Comparison of ENCODE assay signal across 1 cellular context in the genomic region with DNA sequence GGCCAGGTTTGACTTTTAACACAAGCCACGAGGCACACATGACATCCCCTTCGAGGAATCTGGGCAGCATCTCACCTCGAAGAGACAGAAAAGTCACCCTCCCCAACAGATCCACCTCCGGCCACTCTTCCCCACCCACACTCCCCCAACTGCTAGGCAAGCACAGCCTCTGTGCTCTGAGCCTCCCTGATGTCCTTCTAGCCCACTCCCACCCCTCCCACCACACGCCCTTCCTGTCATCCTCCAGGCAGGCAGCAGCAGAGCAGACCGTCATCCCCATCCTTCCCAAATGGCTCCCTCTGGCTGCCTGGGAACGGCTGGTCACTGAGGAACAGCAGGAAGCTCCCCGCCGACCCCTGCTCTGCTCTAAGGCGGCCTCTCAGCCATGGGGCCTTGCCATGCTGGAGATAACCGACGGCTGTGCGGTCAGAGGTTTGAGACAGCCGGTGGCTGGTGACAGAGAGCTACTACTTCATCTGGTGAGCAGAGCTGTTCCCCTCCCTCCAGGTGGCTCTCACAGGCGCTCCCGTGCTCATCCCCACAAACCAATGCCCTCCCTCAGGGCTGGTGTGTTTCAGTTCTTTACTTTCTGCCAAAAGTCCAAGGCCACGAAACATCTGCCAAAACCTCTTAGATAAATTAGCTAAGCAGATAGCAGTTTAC.
TF ChIP-seq lines count a peak whose summit lies in the region.

No MANE protein-coding gene starts in this region.

TF ChIP-seq in GM23338, 12 proteins besides CTCF, POLR2A, EP300 and RAD21 (continued from another document):
- TF ChIP-seq, protein P1, sequence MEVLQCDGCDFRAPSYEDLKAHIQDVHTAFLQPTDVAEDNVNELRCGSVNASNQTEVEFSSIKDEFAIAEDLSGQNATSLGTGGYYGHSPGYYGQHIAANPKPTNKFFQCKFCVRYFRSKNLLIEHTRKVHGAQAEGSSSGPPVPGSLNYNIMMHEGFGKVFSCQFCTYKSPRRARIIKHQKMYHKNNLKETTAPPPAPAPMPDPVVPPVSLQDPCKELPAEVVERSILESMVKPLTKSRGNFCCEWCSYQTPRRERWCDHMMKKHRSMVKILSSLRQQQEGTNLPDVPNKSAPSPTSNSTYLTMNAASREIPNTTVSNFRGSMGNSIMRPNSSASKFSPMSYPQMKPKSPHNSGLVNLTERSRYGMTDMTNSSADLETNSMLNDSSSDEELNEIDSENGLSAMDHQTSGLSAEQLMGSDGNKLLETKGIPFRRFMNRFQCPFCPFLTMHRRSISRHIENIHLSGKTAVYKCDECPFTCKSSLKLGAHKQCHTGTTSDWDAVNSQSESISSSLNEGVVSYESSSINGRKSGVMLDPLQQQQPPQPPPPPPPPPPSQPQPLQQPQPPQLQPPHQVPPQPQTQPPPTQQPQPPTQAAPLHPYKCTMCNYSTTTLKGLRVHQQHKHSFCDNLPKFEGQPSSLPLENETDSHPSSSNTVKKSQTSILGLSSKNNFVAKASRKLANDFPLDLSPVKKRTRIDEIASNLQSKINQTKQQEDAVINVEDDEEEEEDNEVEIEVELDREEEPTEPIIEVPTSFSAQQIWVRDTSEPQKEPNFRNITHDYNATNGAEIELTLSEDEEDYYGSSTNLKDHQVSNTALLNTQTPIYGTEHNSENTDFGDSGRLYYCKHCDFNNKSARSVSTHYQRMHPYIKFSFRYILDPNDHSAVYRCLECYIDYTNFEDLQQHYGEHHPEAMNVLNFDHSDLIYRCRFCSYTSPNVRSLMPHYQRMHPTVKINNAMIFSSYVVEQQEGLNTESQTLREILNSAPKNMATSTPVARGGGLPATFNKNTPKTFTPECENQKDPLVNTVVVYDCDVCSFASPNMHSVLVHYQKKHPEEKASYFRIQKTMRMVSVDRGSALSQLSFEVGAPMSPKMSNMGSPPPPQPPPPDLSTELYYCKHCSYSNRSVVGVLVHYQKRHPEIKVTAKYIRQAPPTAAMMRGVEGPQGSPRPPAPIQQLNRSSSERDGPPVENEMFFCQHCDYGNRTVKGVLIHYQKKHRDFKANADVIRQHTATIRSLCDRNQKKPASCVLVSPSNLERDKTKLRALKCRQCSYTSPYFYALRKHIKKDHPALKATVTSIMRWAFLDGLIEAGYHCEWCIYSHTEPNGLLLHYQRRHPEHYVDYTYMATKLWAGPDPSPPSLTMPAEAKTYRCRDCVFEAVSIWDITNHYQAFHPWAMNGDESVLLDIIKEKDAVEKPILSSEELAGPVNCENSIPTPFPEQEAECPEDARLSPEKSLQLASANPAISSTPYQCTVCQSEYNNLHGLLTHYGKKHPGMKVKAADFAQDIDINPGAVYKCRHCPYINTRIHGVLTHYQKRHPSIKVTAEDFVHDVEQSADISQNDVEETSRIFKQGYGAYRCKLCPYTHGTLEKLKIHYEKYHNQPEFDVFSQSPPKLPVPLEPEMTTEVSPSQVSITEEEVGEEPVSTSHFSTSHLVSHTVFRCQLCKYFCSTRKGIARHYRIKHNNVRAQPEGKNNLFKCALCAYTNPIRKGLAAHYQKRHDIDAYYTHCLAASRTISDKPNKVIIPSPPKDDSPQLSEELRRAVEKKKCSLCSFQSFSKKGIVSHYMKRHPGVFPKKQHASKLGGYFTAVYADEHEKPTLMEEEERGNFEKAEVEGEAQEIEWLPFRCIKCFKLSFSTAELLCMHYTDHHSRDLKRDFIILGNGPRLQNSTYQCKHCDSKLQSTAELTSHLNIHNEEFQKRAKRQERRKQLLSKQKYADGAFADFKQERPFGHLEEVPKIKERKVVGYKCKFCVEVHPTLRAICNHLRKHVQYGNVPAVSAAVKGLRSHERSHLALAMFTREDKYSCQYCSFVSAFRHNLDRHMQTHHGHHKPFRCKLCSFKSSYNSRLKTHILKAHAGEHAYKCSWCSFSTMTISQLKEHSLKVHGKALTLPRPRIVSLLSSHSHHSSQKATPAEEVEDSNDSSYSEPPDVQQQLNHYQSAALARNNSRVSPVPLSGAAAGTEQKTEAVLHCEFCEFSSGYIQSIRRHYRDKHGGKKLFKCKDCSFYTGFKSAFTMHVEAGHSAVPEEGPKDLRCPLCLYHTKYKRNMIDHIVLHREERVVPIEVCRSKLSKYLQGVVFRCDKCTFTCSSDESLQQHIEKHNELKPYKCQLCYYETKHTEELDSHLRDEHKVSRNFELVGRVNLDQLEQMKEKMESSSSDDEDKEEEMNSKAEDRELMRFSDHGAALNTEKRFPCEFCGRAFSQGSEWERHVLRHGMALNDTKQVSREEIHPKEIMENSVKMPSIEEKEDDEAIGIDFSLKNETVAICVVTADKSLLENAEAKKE (CRISPR knock-in tag; IDR thresholded peaks at IDR 0.05): no peak
- TF ChIP-seq ZNF114 (CRISPR knock-in tag; IDR thresholded peaks at IDR 0.05) (no peak), REST (IDR thresholded peaks at IDR 0.05; ENCODE audit: unreplicated experiment) (no peak), ETS1 (IDR thresholded peaks at IDR 0.05) (no peak), EZH2 (IDR thresholded peaks at IDR 0.05; ENCODE audit: low read depth, unreplicated experiment) (no peak)
